In genomic region chr4:183961772-183962171, GRCh38 we compare ENCODE assay signal across 1 cellular context.
TF ChIP-seq lines count a peak whose summit lies in the region.

No MANE protein-coding gene starts in this region.

TF ChIP-seq in GM23338, 12 proteins besides CTCF, POLR2A, EP300 and RAD21 (continued from another document):
- no peak for TF ChIP-seq POLR2AphosphoS5 (IDR thresholded peaks at IDR 0.05; ENCODE audit: low read depth)
- no peak for TF ChIP-seq EZH2phosphoT487 (IDR thresholded peaks at IDR 0.05; ENCODE audit: unreplicated experiment)
- no peak for TF ChIP-seq ZNF462 (CRISPR knock-in tag; IDR thresholded peaks at IDR 0.05)
- TF ChIP-seq REST (IDR thresholded peaks at IDR 0.05; ENCODE audit: unreplicated experiment): no peak
- TF ChIP-seq ZNF114 (CRISPR knock-in tag; IDR thresholded peaks at IDR 0.05): no peak
- TF ChIP-seq CREB1 (CRISPR knock-in tag; IDR thresholded peaks at IDR 0.05; ENCODE audit: low read depth): no peak
- TF ChIP-seq EZH2 (IDR thresholded peaks at IDR 0.05; ENCODE audit: low read depth, unreplicated experiment): no peak
- TF ChIP-seq ETS1 (IDR thresholded peaks at IDR 0.05): no peak
- no peak for TF ChIP-seq NANOG (IDR thresholded peaks at IDR 0.05; ENCODE audit: borderline replicate concordance)
